14 cellular contexts compared by ENCODE assay signal in genomic region chr3:18246336-18247060, GRCh38.
A peak's percentile ranks its signal among the peaks of the same experiment; 100 is the strongest.
DNase-seq lines count a peak whose midpoint lies in the region; ATAC-seq and TF ChIP-seq lines count a peak whose summit lies in the region.
"Had no signal": no experiment of that assay in that cellular context is flagged by ENCODE, and none has a peak within 500 bp of the region (broad histone marks: within the 10 kb centered on the region; RNA-seq: fewer than 3 reads in every experiment).

No MANE protein-coding gene starts in this region.

- no peak overlapping the region for H3K18ac ChIP-seq in mesenchymal stem cell (ENCODE audit: low read depth in 1 of 2, low read length in 2 of 2)

- no peaks in the 10 kb centered on the region for H3K79me2 ChIP-seq in OCI-LY3 (ENCODE audit: low read length)

- TF ChIP-seq CTCF in AG10803 (conservative IDR thresholded peaks at IDR 0.05; ENCODE audit: low read length) (no peak), OCI-LY3 (IDR thresholded peaks at IDR 0.05; ENCODE audit: low read depth, low read length) (peak; percentile 16; the same call in 1 of the 2 replicates)

- H3K4me2 ChIP-seq in OCI-LY3 (ENCODE audit: low read length) (peak overlapping the region; percentile 44), mesenchymal stem cell (ENCODE audit: low read length, poor library complexity, severe bottlenecking) (no peak overlapping the region)

- peaks cover 16% of the 10 kb centered on the region for H3K4me1 ChIP-seq in OCI-LY3 (ENCODE audit: low read length)
- H3K4me1 ChIP-seq in mesenchymal stem cell (ENCODE audit: control insufficient read depth, insufficient read depth, low read depth, low read length) = no peaks in the 10 kb centered on the region
- H3K4me1 ChIP-seq: SJCRH30 had no signal

- no peak overlapping the region for H2BK15ac ChIP-seq in mesenchymal stem cell (ENCODE audit: low read depth, poor library complexity, severe bottlenecking)

- H3K4ac ChIP-seq in mesenchymal stem cell (ENCODE audit: low read depth in 1 of 2, low read length in 2 of 2) = no peak overlapping the region

- H4K91ac ChIP-seq in mesenchymal stem cell (ENCODE audit: low read length) = no peak overlapping the region

- DNase-seq in AG10803 (ENCODE audit: low read depth) = peak; percentile 42
- peak; percentile 44 for DNase-seq in KBM-7
- DNase-seq in mesenchymal stem cell = no peak
- DNase-seq: HCEC 1CT, IMR-90, NCI-H1694 treated with DMSO at 0.1 percent for 48 hours, NCI-H446, NCI-H82, SJCRH30 had no signal

- H3K27ac ChIP-seq in OCI-LY3 (ENCODE audit: low read length) = no peak overlapping the region
- H3K27ac ChIP-seq in mesenchymal stem cell (ENCODE audit: low read length, poor library complexity, severe bottlenecking) = no peak overlapping the region
- H3K27ac ChIP-seq: RWPE1, SJCRH30 had no signal

- no peak overlapping the region for H2BK12ac ChIP-seq in mesenchymal stem cell (ENCODE audit: low read length in 2 of 2)

- no peaks in the 10 kb centered on the region for H4K20me1 ChIP-seq in OCI-LY3 (ENCODE audit: insufficient read depth, low read length)

- H3K27me3 ChIP-seq in OCI-LY3 (ENCODE audit: low read depth, low read length) = peaks cover 20% of the 10 kb centered on the region
- no peaks in the 10 kb centered on the region for H3K27me3 ChIP-seq in mesenchymal stem cell (ENCODE audit: control insufficient read depth in 1 of 2, insufficient read depth in 1 of 2, low read length in 2 of 2)
- H3K27me3 ChIP-seq: SJCRH30 had no signal

- H3K36me3 ChIP-seq in OCI-LY3 (replicated peaks; ENCODE audit: low read depth, low read length) (no peaks in the 10 kb centered on the region), mesenchymal stem cell (ENCODE audit: control insufficient read depth in 1 of 2, insufficient read depth in 2 of 2, low read depth in 1 of 2, low read length in 2 of 2) (no peaks in the 10 kb centered on the region)
- H3K36me3 ChIP-seq: SJCRH30 had no signal

- no peak overlapping the region for H2AK5ac ChIP-seq in mesenchymal stem cell (ENCODE audit: low read length, severe bottlenecking)

- H2BK120ac ChIP-seq in mesenchymal stem cell (ENCODE audit: low read depth, low read length) = no peak overlapping the region

- H3K9me3 ChIP-seq in OCI-LY3 (ENCODE audit: insufficient read depth, low read length) (no peaks in the 10 kb centered on the region), mesenchymal stem cell (ENCODE audit: control insufficient read depth, low read length) (no peaks in the 10 kb centered on the region)
- H3K9me3 ChIP-seq: SJCRH30 had no signal

- H2AFZ ChIP-seq in OCI-LY3 (ENCODE audit: low read depth, low read length) (no peak overlapping the region), mesenchymal stem cell (ENCODE audit: low read depth, low read length) (no peak overlapping the region)

- in situ Hi-C loops in KBM-7 (cut with MboI; ENCODE audit: low pct_unique_long_range_greater_than_20kb, low sequenced_read_pairs) = no loop called here

- ATAC-seq in GM19463 (IDR thresholded peaks at IDR 0.05; ENCODE audit: unreplicated experiment) (no peak), GM18498 (IDR thresholded peaks at IDR 0.05; ENCODE audit: unreplicated experiment) (no peak), HG03354 (IDR thresholded peaks at IDR 0.05; ENCODE audit: poor library complexity, severe bottlenecking, unreplicated experiment) (no peak)

- no peak overlapping the region for H3K23ac ChIP-seq in mesenchymal stem cell (ENCODE audit: low read length in 2 of 2)

- H3K9ac ChIP-seq in OCI-LY3 (ENCODE audit: low read length) = no peak overlapping the region
- peak overlapping the region; percentile 26 for H3K9ac ChIP-seq in mesenchymal stem cell (ENCODE audit: low read length)

- H3K4me3 ChIP-seq in AG10803 (ENCODE audit: low read length) (no peak overlapping the region), OCI-LY3 (ENCODE audit: low read length) (no peak overlapping the region), mesenchymal stem cell (ENCODE audit: insufficient read depth in 1 of 2, low read depth in 1 of 2, low read length in 2 of 2) (peak overlapping the region in 1 of 2 experiments; percentile 46)
- H3K4me3 ChIP-seq: SJCRH30 had no signal

- H2BK5ac ChIP-seq in mesenchymal stem cell (ENCODE audit: low read depth, low read length, poor library complexity, severe bottlenecking) = no peak overlapping the region

- 77% methylated on average over 7 of the region's 7 CpGs for WGBS in mesenchymal stem cell

- no peak overlapping the region for H3K14ac ChIP-seq in mesenchymal stem cell (ENCODE audit: low read length in 2 of 2)

- H4K8ac ChIP-seq in mesenchymal stem cell (ENCODE audit: low read length) = no peak overlapping the region

- H3K79me1 ChIP-seq in mesenchymal stem cell (replicated peaks; ENCODE audit: low read length, poor library complexity, severe bottlenecking) = no peaks in the 10 kb centered on the region
